1 cellular context compared by ENCODE assay signal in genomic region chr3:48619541-48620524, GRCh38.
TF ChIP-seq lines count a peak whose summit lies in the region.

No MANE protein-coding gene starts in this region.

TF ChIP-seq in HepG2, 621 proteins besides CTCF, POLR2A, EP300 and RAD21:
- TF ChIP-seq FOXO4 (CRISPR knock-in tag; conservative IDR thresholded peaks at IDR 0.05) = 0 out of 2 replicates have a peak, but pooled peaks have one; percentile 62
- TF ChIP-seq NFKB2 (CRISPR knock-in tag; IDR thresholded peaks at IDR 0.05; ENCODE audit: borderline replicate concordance) = 0 out of 2 replicates have a peak, but pooled peaks have one; percentile 26
- TF ChIP-seq TFAP4 (IDR thresholded peaks at IDR 0.05; ENCODE audit: borderline replicate concordance, low read depth) = peak; percentile 10; the same call in 1 of the 2 replicates
- no peak for TF ChIP-seq THRA (CRISPR knock-in tag; IDR thresholded peaks at IDR 0.05; ENCODE audit: borderline replicate concordance)
- TF ChIP-seq WIZ (CRISPR knock-in tag; IDR thresholded peaks at IDR 0.05) = no peak
- peak; percentile 88 for TF ChIP-seq ZNF687 (CRISPR knock-in tag; IDR thresholded peaks at IDR 0.05)
- peak; percentile 12; the same call in 1 of the 2 replicates for TF ChIP-seq ZBTB38 (CRISPR knock-in tag; IDR thresholded peaks at IDR 0.05)
- peak; percentile 30; the same call in 1 of the 2 replicates for TF ChIP-seq MAX (IDR thresholded peaks at IDR 0.05)
- TF ChIP-seq MED1 (CRISPR knock-in tag; IDR thresholded peaks at IDR 0.05) = peak; percentile 10; the same call in 1 of the 2 replicates
- no peak for TF ChIP-seq ZSCAN25 (CRISPR knock-in tag; IDR thresholded peaks at IDR 0.05)
- 0 out of 2 replicates have a peak, but pooled peaks have one; percentile 16 for TF ChIP-seq ARID4A (CRISPR knock-in tag; IDR thresholded peaks at IDR 0.05; ENCODE audit: borderline replicate concordance)
- 0 out of 2 replicates have a peak, but pooled peaks have one; percentile 38 for TF ChIP-seq EEA1 (CRISPR knock-in tag; IDR thresholded peaks at IDR 0.05; ENCODE audit: borderline replicate concordance)
- no peak for TF ChIP-seq ZNF33B (CRISPR knock-in tag; IDR thresholded peaks at IDR 0.05)
- TF ChIP-seq HNRNPL (IDR thresholded peaks at IDR 0.05; ENCODE audit: low read depth, low read length) = 0 out of 2 replicates have a peak, but pooled peaks have one; percentile 21
- TF ChIP-seq ZBTB42 (CRISPR knock-in tag; IDR thresholded peaks at IDR 0.05) = 0 out of 2 replicates have a peak, but pooled peaks have one; percentile 11
TF ChIP-seq in HepG2: peak in this region for 11.
